Comparison of ENCODE assay signal across 21 cellular contexts in genomic region chr11:70432065-70432464, GRCh38. TPM values are rescaled to one million over a fixed set of nuclear protein-coding genes. Genes with fewer than 3 reads are reported as not detected.
A peak's percentile ranks its signal among the peaks of the same experiment; 100 is the strongest.
DNase-seq lines count a peak whose midpoint lies in the region; ATAC-seq and TF ChIP-seq lines count a peak whose summit lies in the region.
"Had no signal": no experiment of that assay in that cellular context is flagged by ENCODE, and none has a peak within 500 bp of the region (broad histone marks: within the 10 kb centered on the region; RNA-seq: fewer than 3 reads in every experiment).

No MANE protein-coding gene starts in this region.

- H3K4me1 Mint-ChIP-seq in chondrocyte (ENCODE audit: low read depth): peaks cover 5% of the 10 kb centered on the region
- H3K4me1 Mint-ChIP-seq in activated T-cell treated with anti-CD3 and anti-CD28 coated beads, Interleukin-2, amount 50 U/mL, for 72 hours (ENCODE audit: low read depth): no peaks in the 10 kb centered on the region
- H3K4me1 Mint-ChIP-seq: CD4-positive, alpha-beta memory T cell had no signal

- no peaks in the 10 kb centered on the region for H3K9me3 ChIP-seq in right cardiac atrium (ENCODE audit: control insufficient read depth, low read length)
- H3K9me3 ChIP-seq: MG63 had no signal

- H3K27me3 Mint-ChIP-seq in chondrocyte (ENCODE audit: low read depth): no peaks in the 10 kb centered on the region
- H3K27me3 Mint-ChIP-seq in activated T-cell treated with anti-CD3 and anti-CD28 coated beads, Interleukin-2, amount 50 U/mL, for 72 hours (ENCODE audit: low read depth): no peaks in the 10 kb centered on the region

- H3K27ac ChIP-seq in right cardiac atrium (ENCODE audit: low read length): no peak overlapping the region
- H3K27ac ChIP-seq: 22Rv1, PC-9 had no signal

- intact Hi-C loops in right cardiac atrium (cut with DNase I) (no loop called here), Right ventricle myocardium superior (cut with DNase I) (no loop called here), left colon (cut with DNase I, micrococcal nuclease) (no loop called here)

- no peak for TF ChIP-seq CTCF in chondrocyte (IDR thresholded peaks at IDR 0.05)

- H3K9me3 Mint-ChIP-seq in chondrocyte (ENCODE audit: low read depth): no peaks in the 10 kb centered on the region
- H3K9me3 Mint-ChIP-seq in activated T-cell treated with anti-CD3 and anti-CD28 coated beads, Interleukin-2, amount 50 U/mL, for 72 hours: no peaks in the 10 kb centered on the region
- H3K9me3 Mint-ChIP-seq: CD4-positive, alpha-beta memory T cell had no signal

- no peak overlapping the region for H3K4me3 Mint-ChIP-seq in chondrocyte (ENCODE audit: unreplicated experiment)
- H3K4me3 Mint-ChIP-seq in activated T-cell treated with anti-CD3 and anti-CD28 coated beads, Interleukin-2, amount 50 U/mL, for 72 hours: no peak overlapping the region
- H3K4me3 Mint-ChIP-seq: B cell; CD4-positive, alpha-beta memory T cell had no signal

- ATAC-seq in right cardiac atrium: no peak
- ATAC-seq in Right ventricle myocardium superior (ENCODE audit: poor library complexity): no peak
- peak; percentile 38 for ATAC-seq in left colon
- no peak for ATAC-seq in activated T-cell treated with anti-CD3 and anti-CD28 coated beads, Interleukin-2, amount 50 U/mL, for 72 hours (replicated peaks in 1 of 2)

- 67% methylated on average over 16 of the region's 16 CpGs for WGBS in right cardiac atrium

- no peaks in the 10 kb centered on the region for H3K27me3 ChIP-seq in right cardiac atrium (ENCODE audit: control insufficient read depth, insufficient read depth)
- H3K27me3 ChIP-seq: MG63 had no signal

- no peak overlapping the region for H3K27ac Mint-ChIP-seq in chondrocyte (ENCODE audit: unreplicated experiment)
- no peak overlapping the region for H3K27ac Mint-ChIP-seq in activated T-cell treated with anti-CD3 and anti-CD28 coated beads, Interleukin-2, amount 50 U/mL, for 72 hours

- H3K36me3 Mint-ChIP-seq in chondrocyte (ENCODE audit: low read depth): peaks cover 48% of the 10 kb centered on the region
- H3K36me3 Mint-ChIP-seq in activated T-cell treated with anti-CD3 and anti-CD28 coated beads, Interleukin-2, amount 50 U/mL, for 72 hours (ENCODE audit: insufficient read depth in 2 of 2): no peaks in the 10 kb centered on the region
- H3K36me3 Mint-ChIP-seq: CD4-positive, alpha-beta memory T cell had no signal

- DNase-seq in right cardiac atrium (peak; percentile 50 to 76 (median 51)), Right ventricle myocardium superior (no peak), chondrocyte (ENCODE audit: low spot score) (peak; percentile 74), left colon (no peak), kidney tubule cell (ENCODE audit: low spot score) (no peak), D341Med (ENCODE audit: low spot score) (no peak), SKM-1 (lab: John Stamatoyannopoulos, UW; ENCODE audit: unreplicated experiment) (no peak)
- DNase-seq in activated T-cell treated with anti-CD3 and anti-CD28 coated beads, Interleukin-2, amount 50 U/mL, for 72 hours: no peak
- DNase-seq: CD4-positive, alpha-beta memory T cell; DND-41; GF-D8; IMR-90; Karpas-422; MG63; NCI-H1105; NCI-H187; NCI-H2171 treated with DMSO at 0.1 percent for 48 hours; NCI-H446 treated with DMSO at 0.1 percent for 48 hours; PC-9 had no signal

- H3K4me3 ChIP-seq in right cardiac atrium (ENCODE audit: low read length): no peak overlapping the region
- H3K4me3 ChIP-seq: MG63, PC-9 had no signal

- no peaks in the 10 kb centered on the region for H3K4me1 ChIP-seq in right cardiac atrium (ENCODE audit: control insufficient read depth, insufficient read depth, low read length)

RNA-seq across cellular contexts. Expression of gene CTTN, which starts 33.7 kb away (rescaled TPM):
- total RNA-seq in right cardiac atrium (100 to 1,000 TPM in 1 of 4 donors, 10 to 100 TPM in 3; 84.1 to 117 (median 85.9) TPM), Right ventricle myocardium superior (156 TPM), chondrocyte (290 to 314 TPM (median 307 TPM) in 3 replicates), left colon (100 to 1,000 TPM; 279 to 312 TPM)
- polyA plus RNA-seq in right cardiac atrium: 67.7 TPM
- 10 to 100 TPM; 29.5 to 42.9 TPM for total RNA-seq in activated T-cell treated with anti-CD3 and anti-CD28 coated beads, Interleukin-2, amount 50 U/mL, for 72 hours
- total RNA-seq: B cell had no signal

Comparison
In these comparisons a context has a peak if more than half of its experiments do, and no peak if none do; other contexts are left out.
1. DNase-seq: peak in right cardiac atrium (3 of 3) and chondrocyte (single experiment); none in Right ventricle myocardium superior (single experiment), left colon (0 of 2), kidney tubule cell (single experiment), D341Med (single experiment), activated T-cell treated with anti-CD3 and anti-CD28 coated beads, Interleukin-2, amount 50 U/mL, for 72 hours (0 of 2) and SKM-1 (single experiment).